ENCODE assay signal across 16 cellular contexts in the genomic region with DNA sequence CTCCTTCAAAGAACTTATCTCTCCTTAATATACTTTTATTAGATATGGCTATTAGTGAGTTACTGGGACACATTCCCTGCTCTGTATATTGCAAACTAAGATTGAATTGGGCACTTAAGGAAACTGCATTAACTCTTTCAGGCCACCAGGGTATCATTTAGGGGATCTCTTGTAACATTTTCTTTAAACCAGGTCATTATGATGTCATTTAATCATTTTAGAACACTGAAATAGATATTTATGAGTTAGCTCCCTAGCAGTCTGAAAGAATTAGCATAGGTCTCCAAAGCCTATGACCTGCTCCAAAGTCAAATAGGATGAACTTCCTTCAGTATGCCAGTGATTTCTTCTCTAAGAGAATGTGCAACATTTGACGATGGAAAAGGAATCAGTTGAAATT.
DNase-seq lines count a peak whose midpoint lies in the region; ATAC-seq and TF ChIP-seq lines count a peak whose summit lies in the region.
"Had no signal": no experiment of that assay in that cellular context is flagged by ENCODE, and none has a peak within 500 bp of the region (broad histone marks: within the 10 kb centered on the region; RNA-seq: fewer than 3 reads in every experiment).

No MANE protein-coding gene starts in this region.

- TF ChIP-seq CTCF in RWPE2 (IDR thresholded peaks at IDR 0.05; ENCODE audit: poor library complexity, severe bottlenecking), result peak; percentile 7
- peak; percentile 58 for TF ChIP-seq CTCF in glutamatergic neuron (IDR thresholded peaks at IDR 0.05; ENCODE audit: partially characterized antibody, unreplicated experiment)
- peak; percentile 43 for TF ChIP-seq CTCF in type B pancreatic cell (conservative IDR thresholded peaks at IDR 0.05)

- H3K27me3 Mint-ChIP-seq in glutamatergic neuron (ENCODE audit: unreplicated experiment) (no peaks in the 10 kb centered on the region), type B pancreatic cell (no peaks in the 10 kb centered on the region)
- no peaks in the 10 kb centered on the region for H3K27me3 Mint-ChIP-seq in stimulated activated naive B cell treated with anti-CD40 and anti-IgM and Interleukin-4, amounts not matched to agents 10 μg/mL and 1 μg/mL and 100 μg/mL, for 72 hours

- H3K9me3 Mint-ChIP-seq in glutamatergic neuron (ENCODE audit: unreplicated experiment) (no peaks in the 10 kb centered on the region), type B pancreatic cell (no peaks in the 10 kb centered on the region)
- H3K9me3 Mint-ChIP-seq in stimulated activated naive B cell treated with anti-CD40 and anti-IgM and Interleukin-4, amounts not matched to agents 10 μg/mL and 1 μg/mL and 100 μg/mL, for 72 hours, result peaks cover 0 to 2% of the 10 kb centered on the region in 2 donors

- ATAC-seq in RWPE2 (ENCODE audit: low read depth) (no peak), GM21390 (IDR thresholded peaks at IDR 0.05; ENCODE audit: unreplicated experiment) (no peak)
- no peak for ATAC-seq in stimulated activated naive B cell treated with anti-CD40 and anti-IgM and Interleukin-4, amounts not matched to agents 10 μg/mL and 1 μg/mL and 100 μg/mL, for 72 hours (replicated peaks)

- H3K27ac Mint-ChIP-seq in glutamatergic neuron (ENCODE audit: unreplicated experiment) (no peak overlapping the region), type B pancreatic cell (no peak overlapping the region)
- H3K27ac Mint-ChIP-seq in stimulated activated naive B cell treated with anti-CD40 and anti-IgM and Interleukin-4, amounts not matched to agents 10 μg/mL and 1 μg/mL and 100 μg/mL, for 72 hours, result no peak overlapping the region

- H3K27ac ChIP-seq in RWPE2 (ENCODE audit: poor library complexity, severe bottlenecking), result no peak overlapping the region
- H3K27ac ChIP-seq: BLaER1 treated with 17β-estradiol and CSF1 and Interleukin-3, amounts not matched to agents 10 nM and 100 nM; PC-9 had no signal

- H3K9me3 ChIP-seq in RWPE2 (ENCODE audit: severe bottlenecking), result no peaks in the 10 kb centered on the region
- H3K9me3 ChIP-seq: BLaER1 treated with 17β-estradiol and CSF1 and Interleukin-3, amounts not matched to agents 10 nM and 100 nM had no signal

- no peaks in the 10 kb centered on the region for H3K4me1 ChIP-seq in RWPE2 (ENCODE audit: insufficient read depth, poor library complexity, severe bottlenecking)

- DNase-seq in NCI-H2171 treated with DMSO at 0.1 percent for 48 hours (lab: John Stamatoyannopoulos, UW) (peak; percentile 67), NCI-H2171 (lab: John Stamatoyannopoulos, UW) (no peak), RWPE2 (ENCODE audit: low spot score) (no peak), glutamatergic neuron (no peak), type B pancreatic cell (ENCODE audit: extremely low spot score, unreplicated experiment) (no peak), hepatic stellate cell (ENCODE audit: low spot score) (no peak)
- DNase-seq in stimulated activated naive B cell treated with anti-CD40 and anti-IgM and Interleukin-4, amounts not matched to agents 10 μg/mL and 1 μg/mL and 100 μg/mL, for 72 hours, result no peak
- DNase-seq: 8988T, DMS 273 treated with DMSO at 0.1 percent for 48 hours, Kasumi-1, NCI-H1105 treated with DMSO at 0.1 percent for 48 hours, NCI-H1930, PC-9, Right ventricle myocardium superior had no signal

- H3K36me3 ChIP-seq in RWPE2 (ENCODE audit: low read depth), result no peaks in the 10 kb centered on the region
- H3K36me3 ChIP-seq: BLaER1 treated with 17β-estradiol and CSF1 and Interleukin-3, amounts not matched to agents 10 nM and 100 nM had no signal

- H3K36me3 Mint-ChIP-seq in glutamatergic neuron (ENCODE audit: unreplicated experiment), result no peaks in the 10 kb centered on the region
- H3K36me3 Mint-ChIP-seq in type B pancreatic cell, result no peaks in the 10 kb centered on the region
- no peaks in the 10 kb centered on the region for H3K36me3 Mint-ChIP-seq in stimulated activated naive B cell treated with anti-CD40 and anti-IgM and Interleukin-4, amounts not matched to agents 10 μg/mL and 1 μg/mL and 100 μg/mL, for 72 hours

- no peaks in the 10 kb centered on the region for H3K27me3 ChIP-seq in RWPE2 (ENCODE audit: insufficient read depth, poor library complexity, severe bottlenecking)
- H3K27me3 ChIP-seq: BLaER1 treated with 17β-estradiol and CSF1 and Interleukin-3, amounts not matched to agents 10 nM and 100 nM had no signal

- no peak overlapping the region for H3K4me3 ChIP-seq in RWPE2 (ENCODE audit: severe bottlenecking)
- H3K4me3 ChIP-seq: BLaER1 treated with 17β-estradiol and CSF1 and Interleukin-3, amounts not matched to agents 10 nM and 100 nM; PC-9 had no signal

- H3K4me3 Mint-ChIP-seq in glutamatergic neuron (ENCODE audit: unreplicated experiment) (no peak overlapping the region), type B pancreatic cell (no peak overlapping the region)
- no peak overlapping the region for H3K4me3 Mint-ChIP-seq in stimulated activated naive B cell treated with anti-CD40 and anti-IgM and Interleukin-4, amounts not matched to agents 10 μg/mL and 1 μg/mL and 100 μg/mL, for 72 hours

- peaks cover 26% of the 10 kb centered on the region for H3K4me1 Mint-ChIP-seq in glutamatergic neuron (ENCODE audit: low read depth, unreplicated experiment)
- H3K4me1 Mint-ChIP-seq in type B pancreatic cell (ENCODE audit: unreplicated experiment), result peaks cover 4% of the 10 kb centered on the region
- H3K4me1 Mint-ChIP-seq in stimulated activated naive B cell treated with anti-CD40 and anti-IgM and Interleukin-4, amounts not matched to agents 10 μg/mL and 1 μg/mL and 100 μg/mL, for 72 hours, result no peaks in the 10 kb centered on the region

Comparison
In these comparisons a context has a peak if more than half of its experiments do, and no peak if none do; other contexts are left out.
1. CTCF ChIP-seq: peak in every context shown above with its lines; median percentile 58 in glutamatergic neuron; 43 in type B pancreatic cell; 7 in RWPE2.